Comparison of ENCODE assay signal across 14 cellular contexts in genomic region chr21:45386336-45386727, GRCh38. TPM values are rescaled to one million over a fixed set of nuclear protein-coding genes. Genes with fewer than 3 reads are reported as not detected.
DNase-seq lines count a peak whose midpoint lies in the region; ATAC-seq, FAIRE-seq and TF ChIP-seq lines count a peak whose summit lies in the region.
"Had no signal": no experiment of that assay in that cellular context is flagged by ENCODE, and none has a peak within 500 bp of the region (broad histone marks: within the 10 kb centered on the region; RNA-seq: fewer than 3 reads in every experiment).

No MANE protein-coding gene starts in this region.

- H3K79me2 ChIP-seq in neural progenitor cell (ENCODE audit: low read depth), result no peaks in the 10 kb centered on the region

- H3K4me3 ChIP-seq in BLaER1 (no peak overlapping the region), RWPE2 (ENCODE audit: severe bottlenecking) (no peak overlapping the region), kidney (ENCODE audit: low read length in 2 of 2) (no peak overlapping the region), neural progenitor cell (no peak overlapping the region)
- H3K4me3 ChIP-seq: testis had no signal

- H3K9ac ChIP-seq in BLaER1 (no peak overlapping the region), kidney (ENCODE audit: low read length in 2 of 2) (no peak overlapping the region), neural progenitor cell (no peak overlapping the region)

- no peak overlapping the region for H3K27ac ChIP-seq in BLaER1
- H3K27ac ChIP-seq in RWPE2 (ENCODE audit: poor library complexity, severe bottlenecking), result no peak overlapping the region
- H3K27ac ChIP-seq in kidney (ENCODE audit: low read depth in 2 of 2, low read length in 2 of 2), result peak overlapping the region in 1 of 2 donors; percentile 57
- H3K27ac ChIP-seq in neural progenitor cell, result no peak overlapping the region

- intact Hi-C loops in kidney (cut with DNase I), result no loop called here
- intact Hi-C loops in sciatic nerve (cut with DNase I), result no loop called here

- H3K27me3 ChIP-seq in BLaER1, result peaks cover 15% of the 10 kb centered on the region
- H3K27me3 ChIP-seq in RWPE2 (ENCODE audit: insufficient read depth, poor library complexity, severe bottlenecking), result no peaks in the 10 kb centered on the region
- H3K27me3 ChIP-seq in neural progenitor cell, result no peaks in the 10 kb centered on the region
- H3K27me3 ChIP-seq: testis had no signal

- no peak for FAIRE-seq in kidney (lab: Jason Lieb, UNC)

- ATAC-seq in RWPE2 (ENCODE audit: low read depth) (peak; percentile 15; the same call in 1 of the 3 replicates), sciatic nerve (no peak), HG02759 (IDR thresholded peaks at IDR 0.05; ENCODE audit: unreplicated experiment) (no peak)

- DNase-seq in RWPE2 (ENCODE audit: low spot score) (peak; percentile 41), kidney (peak; percentile 89), sciatic nerve (ENCODE audit: low spot score) (peak; percentile 48), neural progenitor cell (ENCODE audit: low spot score) (no peak), SKM-1 (lab: John Stamatoyannopoulos, UW; ENCODE audit: unreplicated experiment) (no peak), anterior cingulate cortex (lab: John Stamatoyannopoulos, UW) (no peak)
- DNase-seq: activated naive CD4-positive, alpha-beta T cell treated with anti-CD3 and anti-CD28 coated beads for 36 hours; AML-193; central memory CD4-positive, alpha-beta T cell; head of caudate nucleus; NCI-H1105 had no signal

- peaks cover 38% of the 10 kb centered on the region for H3K4me1 ChIP-seq in BLaER1
- no peaks in the 10 kb centered on the region for H3K4me1 ChIP-seq in RWPE2 (ENCODE audit: insufficient read depth, poor library complexity, severe bottlenecking)
- peaks cover 5 to 17% of the 10 kb centered on the region in 2 donors for H3K4me1 ChIP-seq in kidney (ENCODE audit: control insufficient read depth in 1 of 2, insufficient read depth in 1 of 2, low read depth in 1 of 2, low read length in 2 of 2)
- peaks cover 7% of the 10 kb centered on the region for H3K4me1 ChIP-seq in neural progenitor cell

- peak overlapping the region; percentile 71 for H3K4me2 ChIP-seq in BLaER1
- no peak overlapping the region for H3K4me2 ChIP-seq in neural progenitor cell

- H3K27ac Mint-ChIP-seq in neural progenitor cell, result no peak overlapping the region
- H3K27ac Mint-ChIP-seq: activated naive CD4-positive, alpha-beta T cell treated with anti-CD3 and anti-CD28 coated beads for 36 hours had no signal

- H3K9me3 ChIP-seq in BLaER1, result no peaks in the 10 kb centered on the region
- H3K9me3 ChIP-seq in RWPE2 (ENCODE audit: severe bottlenecking), result no peaks in the 10 kb centered on the region
- no peaks in the 10 kb centered on the region for H3K9me3 ChIP-seq in kidney (ENCODE audit: control insufficient read depth in 1 of 2, low read length in 2 of 2)
- H3K9me3 ChIP-seq in neural progenitor cell (ENCODE audit: low read depth), result no peaks in the 10 kb centered on the region
- H3K9me3 ChIP-seq: testis had no signal

- peaks cover 13% of the 10 kb centered on the region for H3K4me1 Mint-ChIP-seq in neural progenitor cell

- no peaks in the 10 kb centered on the region for H3K36me3 ChIP-seq in BLaER1
- no peaks in the 10 kb centered on the region for H3K36me3 ChIP-seq in RWPE2 (ENCODE audit: low read depth)
- H3K36me3 ChIP-seq in kidney (ENCODE audit: control insufficient read depth in 1 of 2, insufficient read depth in 2 of 2, low read length in 2 of 2), result no peaks in the 10 kb centered on the region
- H3K36me3 ChIP-seq in neural progenitor cell, result no peaks in the 10 kb centered on the region

- TF ChIP-seq CTCF in RWPE2 (IDR thresholded peaks at IDR 0.05; ENCODE audit: poor library complexity, severe bottlenecking) (no peak), kidney (IDR thresholded peaks at IDR 0.05; ENCODE audit: borderline replicate concordance, extremely low read depth, insufficient read depth) (no peak), neural progenitor cell (IDR thresholded peaks at IDR 0.05) (no peak)

- no peaks in the 10 kb centered on the region for H3K36me3 Mint-ChIP-seq in neural progenitor cell

- no peak overlapping the region for H3K4me3 Mint-ChIP-seq in neural progenitor cell
- H3K4me3 Mint-ChIP-seq: activated naive CD4-positive, alpha-beta T cell treated with anti-CD3 and anti-CD28 coated beads for 36 hours had no signal

- no peak overlapping the region for H2AFZ ChIP-seq in neural progenitor cell (replicated peaks)

- H3F3A ChIP-seq in neural progenitor cell (ENCODE audit: low read depth), result peaks cover 7% of the 10 kb centered on the region

- H3K27me3 Mint-ChIP-seq in neural progenitor cell (ENCODE audit: insufficient read depth, low read depth), result peaks cover 3% of the 10 kb centered on the region

- H4K20me1 ChIP-seq in BLaER1 (no peaks in the 10 kb centered on the region), neural progenitor cell (ENCODE audit: low read depth) (no peaks in the 10 kb centered on the region)

- H3K9me3 Mint-ChIP-seq in neural progenitor cell, result no peaks in the 10 kb centered on the region
- H3K9me3 Mint-ChIP-seq: activated naive CD4-positive, alpha-beta T cell treated with anti-CD3 and anti-CD28 coated beads for 36 hours had no signal

RNA-seq across cellular contexts. Expression of gene COL18A1, which starts 18.6 kb away (rescaled TPM):
- 316 TPM for total RNA-seq in kidney
- polyA plus RNA-seq in kidney (ENCODE audit: insufficient read depth, low read depth, low replicate concordance), result 150 TPM
- total RNA-seq in sciatic nerve, result 129 TPM
- 52.6 and 291 TPM in 2 replicates for total RNA-seq in neural progenitor cell (ENCODE audit: low replicate concordance)

Comparison
In these comparisons a context has a peak if more than half of its experiments do, and no peak if none do; other contexts are left out.
1. DNase-seq: peak in RWPE2 (single experiment), kidney (single experiment) and sciatic nerve (single experiment); none in neural progenitor cell (single experiment), SKM-1 (single experiment) and anterior cingulate cortex (0 of 58).